ENCODE assay signal across 6 cellular contexts in the genomic region with DNA sequence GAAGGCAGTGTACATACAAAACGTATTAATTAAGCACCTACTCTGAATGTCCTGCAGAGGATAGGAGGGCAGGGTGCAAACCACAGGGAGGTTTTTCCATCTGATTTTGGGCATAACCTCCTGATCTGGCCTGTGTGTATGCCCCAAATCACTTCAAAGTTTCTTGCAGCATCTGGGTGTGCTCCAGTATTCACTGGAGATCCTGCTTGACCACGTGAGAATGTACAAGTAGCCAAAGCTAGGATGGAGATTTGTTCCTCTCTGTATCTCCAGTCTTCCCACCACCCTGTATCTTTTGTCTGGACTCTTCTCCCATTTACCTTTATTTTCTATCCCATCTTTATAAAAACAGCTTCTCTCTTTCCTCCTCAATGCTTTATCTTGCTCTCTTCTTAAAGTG.
"Had no signal": no experiment of that assay in that cellular context is flagged by ENCODE, and none has a peak within 500 bp of the region (broad histone marks: within the 10 kb centered on the region; RNA-seq: fewer than 3 reads in every experiment).

No MANE protein-coding gene starts in this region.

- ATAC-seq: HepG2, K562 had no signal

- DNase-seq: IMR-90, KBM-7 had no signal

- H3K27ac ChIP-seq: HL-60 had no signal

- H3K4me3 Mint-ChIP-seq: IgD-negative memory B cell had no signal

- H3K4me3 ChIP-seq: K562 had no signal

- H3K36me3 Mint-ChIP-seq: IgD-negative memory B cell had no signal

- H3K27ac Mint-ChIP-seq: IgD-negative memory B cell had no signal

- H3K4me1 Mint-ChIP-seq: IgD-negative memory B cell had no signal

- H3K27me3 Mint-ChIP-seq: IgD-negative memory B cell had no signal
